1 cellular context compared by ENCODE assay signal in genomic region chr10:89001024-89001423, GRCh38.
TF ChIP-seq lines count a peak whose summit lies in the region.

No MANE protein-coding gene starts in this region.

TF ChIP-seq in WTC11, 78 proteins besides CTCF, POLR2A, EP300 and RAD21 (continued from another document):
- TF ChIP-seq, protein P1, sequence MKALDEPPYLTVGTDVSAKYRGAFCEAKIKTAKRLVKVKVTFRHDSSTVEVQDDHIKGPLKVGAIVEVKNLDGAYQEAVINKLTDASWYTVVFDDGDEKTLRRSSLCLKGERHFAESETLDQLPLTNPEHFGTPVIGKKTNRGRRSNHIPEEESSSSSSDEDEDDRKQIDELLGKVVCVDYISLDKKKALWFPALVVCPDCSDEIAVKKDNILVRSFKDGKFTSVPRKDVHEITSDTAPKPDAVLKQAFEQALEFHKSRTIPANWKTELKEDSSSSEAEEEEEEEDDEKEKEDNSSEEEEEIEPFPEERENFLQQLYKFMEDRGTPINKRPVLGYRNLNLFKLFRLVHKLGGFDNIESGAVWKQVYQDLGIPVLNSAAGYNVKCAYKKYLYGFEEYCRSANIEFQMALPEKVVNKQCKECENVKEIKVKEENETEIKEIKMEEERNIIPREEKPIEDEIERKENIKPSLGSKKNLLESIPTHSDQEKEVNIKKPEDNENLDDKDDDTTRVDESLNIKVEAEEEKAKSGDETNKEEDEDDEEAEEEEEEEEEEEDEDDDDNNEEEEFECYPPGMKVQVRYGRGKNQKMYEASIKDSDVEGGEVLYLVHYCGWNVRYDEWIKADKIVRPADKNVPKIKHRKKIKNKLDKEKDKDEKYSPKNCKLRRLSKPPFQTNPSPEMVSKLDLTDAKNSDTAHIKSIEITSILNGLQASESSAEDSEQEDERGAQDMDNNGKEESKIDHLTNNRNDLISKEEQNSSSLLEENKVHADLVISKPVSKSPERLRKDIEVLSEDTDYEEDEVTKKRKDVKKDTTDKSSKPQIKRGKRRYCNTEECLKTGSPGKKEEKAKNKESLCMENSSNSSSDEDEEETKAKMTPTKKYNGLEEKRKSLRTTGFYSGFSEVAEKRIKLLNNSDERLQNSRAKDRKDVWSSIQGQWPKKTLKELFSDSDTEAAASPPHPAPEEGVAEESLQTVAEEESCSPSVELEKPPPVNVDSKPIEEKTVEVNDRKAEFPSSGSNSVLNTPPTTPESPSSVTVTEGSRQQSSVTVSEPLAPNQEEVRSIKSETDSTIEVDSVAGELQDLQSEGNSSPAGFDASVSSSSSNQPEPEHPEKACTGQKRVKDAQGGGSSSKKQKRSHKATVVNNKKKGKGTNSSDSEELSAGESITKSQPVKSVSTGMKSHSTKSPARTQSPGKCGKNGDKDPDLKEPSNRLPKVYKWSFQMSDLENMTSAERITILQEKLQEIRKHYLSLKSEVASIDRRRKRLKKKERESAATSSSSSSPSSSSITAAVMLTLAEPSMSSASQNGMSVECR (CRISPR knock-in tag; IDR thresholded peaks at IDR 0.05; ENCODE audit: borderline replicate concordance) = no peak
- TF ChIP-seq E2F4 (CRISPR knock-in tag; IDR thresholded peaks at IDR 0.05; ENCODE audit: borderline replicate concordance, low read depth) (no peak), ZNF219 (CRISPR knock-in tag; IDR thresholded peaks at IDR 0.05; ENCODE audit: borderline replicate concordance) (no peak), TEAD4 (CRISPR knock-in tag; IDR thresholded peaks at IDR 0.05) (no peak), HMGXB4 (CRISPR knock-in tag; IDR thresholded peaks at IDR 0.05) (no peak), ZNF532 (CRISPR knock-in tag; IDR thresholded peaks at IDR 0.05; ENCODE audit: borderline replicate concordance) (no peak), CBFB (CRISPR knock-in tag; IDR thresholded peaks at IDR 0.05; ENCODE audit: low read depth) (no peak), ZNF423 (CRISPR knock-in tag; IDR thresholded peaks at IDR 0.05) (no peak), ETV6 (CRISPR knock-in tag; IDR thresholded peaks at IDR 0.05) (no peak)
- TF ChIP-seq, protein P2, sequence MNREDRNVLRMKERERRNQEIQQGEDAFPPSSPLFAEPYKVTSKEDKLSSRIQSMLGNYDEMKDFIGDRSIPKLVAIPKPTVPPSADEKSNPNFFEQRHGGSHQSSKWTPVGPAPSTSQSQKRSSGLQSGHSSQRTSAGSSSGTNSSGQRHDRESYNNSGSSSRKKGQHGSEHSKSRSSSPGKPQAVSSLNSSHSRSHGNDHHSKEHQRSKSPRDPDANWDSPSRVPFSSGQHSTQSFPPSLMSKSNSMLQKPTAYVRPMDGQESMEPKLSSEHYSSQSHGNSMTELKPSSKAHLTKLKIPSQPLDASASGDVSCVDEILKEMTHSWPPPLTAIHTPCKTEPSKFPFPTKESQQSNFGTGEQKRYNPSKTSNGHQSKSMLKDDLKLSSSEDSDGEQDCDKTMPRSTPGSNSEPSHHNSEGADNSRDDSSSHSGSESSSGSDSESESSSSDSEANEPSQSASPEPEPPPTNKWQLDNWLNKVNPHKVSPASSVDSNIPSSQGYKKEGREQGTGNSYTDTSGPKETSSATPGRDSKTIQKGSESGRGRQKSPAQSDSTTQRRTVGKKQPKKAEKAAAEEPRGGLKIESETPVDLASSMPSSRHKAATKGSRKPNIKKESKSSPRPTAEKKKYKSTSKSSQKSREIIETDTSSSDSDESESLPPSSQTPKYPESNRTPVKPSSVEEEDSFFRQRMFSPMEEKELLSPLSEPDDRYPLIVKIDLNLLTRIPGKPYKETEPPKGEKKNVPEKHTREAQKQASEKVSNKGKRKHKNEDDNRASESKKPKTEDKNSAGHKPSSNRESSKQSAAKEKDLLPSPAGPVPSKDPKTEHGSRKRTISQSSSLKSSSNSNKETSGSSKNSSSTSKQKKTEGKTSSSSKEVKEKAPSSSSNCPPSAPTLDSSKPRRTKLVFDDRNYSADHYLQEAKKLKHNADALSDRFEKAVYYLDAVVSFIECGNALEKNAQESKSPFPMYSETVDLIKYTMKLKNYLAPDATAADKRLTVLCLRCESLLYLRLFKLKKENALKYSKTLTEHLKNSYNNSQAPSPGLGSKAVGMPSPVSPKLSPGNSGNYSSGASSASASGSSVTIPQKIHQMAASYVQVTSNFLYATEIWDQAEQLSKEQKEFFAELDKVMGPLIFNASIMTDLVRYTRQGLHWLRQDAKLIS (CRISPR knock-in tag; IDR thresholded peaks at IDR 0.05; ENCODE audit: borderline replicate concordance) = no peak
- TF ChIP-seq, protein P3, sequence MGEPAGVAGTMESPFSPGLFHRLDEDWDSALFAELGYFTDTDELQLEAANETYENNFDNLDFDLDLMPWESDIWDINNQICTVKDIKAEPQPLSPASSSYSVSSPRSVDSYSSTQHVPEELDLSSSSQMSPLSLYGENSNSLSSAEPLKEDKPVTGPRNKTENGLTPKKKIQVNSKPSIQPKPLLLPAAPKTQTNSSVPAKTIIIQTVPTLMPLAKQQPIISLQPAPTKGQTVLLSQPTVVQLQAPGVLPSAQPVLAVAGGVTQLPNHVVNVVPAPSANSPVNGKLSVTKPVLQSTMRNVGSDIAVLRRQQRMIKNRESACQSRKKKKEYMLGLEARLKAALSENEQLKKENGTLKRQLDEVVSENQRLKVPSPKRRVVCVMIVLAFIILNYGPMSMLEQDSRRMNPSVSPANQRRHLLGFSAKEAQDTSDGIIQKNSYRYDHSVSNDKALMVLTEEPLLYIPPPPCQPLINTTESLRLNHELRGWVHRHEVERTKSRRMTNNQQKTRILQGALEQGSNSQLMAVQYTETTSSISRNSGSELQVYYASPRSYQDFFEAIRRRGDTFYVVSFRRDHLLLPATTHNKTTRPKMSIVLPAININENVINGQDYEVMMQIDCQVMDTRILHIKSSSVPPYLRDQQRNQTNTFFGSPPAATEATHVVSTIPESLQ (CRISPR knock-in tag; IDR thresholded peaks at IDR 0.05) = no peak
- TF ChIP-seq, protein P4, sequence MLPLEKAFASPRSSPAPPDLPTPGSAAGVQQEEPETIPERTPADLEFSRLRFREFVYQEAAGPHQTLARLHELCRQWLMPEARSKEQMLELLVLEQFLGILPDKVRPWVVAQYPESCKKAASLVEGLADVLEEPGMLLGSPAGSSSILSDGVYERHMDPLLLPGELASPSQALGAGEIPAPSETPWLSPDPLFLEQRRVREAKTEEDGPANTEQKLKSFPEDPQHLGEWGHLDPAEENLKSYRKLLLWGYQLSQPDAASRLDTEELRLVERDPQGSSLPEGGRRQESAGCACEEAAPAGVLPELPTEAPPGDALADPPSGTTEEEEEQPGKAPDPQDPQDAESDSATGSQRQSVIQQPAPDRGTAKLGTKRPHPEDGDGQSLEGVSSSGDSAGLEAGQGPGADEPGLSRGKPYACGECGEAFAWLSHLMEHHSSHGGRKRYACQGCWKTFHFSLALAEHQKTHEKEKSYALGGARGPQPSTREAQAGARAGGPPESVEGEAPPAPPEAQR (CRISPR knock-in tag; IDR thresholded peaks at IDR 0.05) = no peak
